Comparison of ENCODE assay signal across 2 cellular contexts in the genomic region with DNA sequence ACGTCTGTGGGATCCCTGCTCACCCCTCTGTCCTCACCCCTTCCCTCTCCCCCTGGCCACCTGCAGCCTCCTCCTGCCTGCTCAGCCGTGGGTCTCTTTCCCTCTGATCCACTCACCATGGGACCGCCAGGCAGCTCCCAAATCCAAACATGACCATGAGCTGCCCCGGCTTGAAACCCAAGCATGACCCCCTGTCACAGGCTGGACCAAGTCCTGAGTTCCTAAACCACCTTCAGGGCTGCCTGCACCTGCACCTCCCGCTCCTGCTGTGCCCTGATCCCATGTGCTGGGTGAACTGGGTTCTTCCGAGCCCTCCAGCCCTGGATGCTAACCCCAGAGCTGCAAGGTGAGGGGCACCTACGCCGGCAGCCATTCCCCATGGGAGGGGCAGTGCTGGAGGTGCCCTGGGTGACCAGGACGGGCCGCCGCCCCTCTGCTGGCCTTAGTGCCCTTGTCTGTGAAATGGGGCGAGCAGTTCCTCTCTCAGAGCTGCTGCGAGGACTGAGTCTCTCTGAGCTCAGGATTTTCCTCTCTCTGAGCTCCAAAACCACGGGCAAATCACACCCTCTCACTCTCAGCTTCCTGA.
TF ChIP-seq lines count a peak whose summit lies in the region.

No MANE protein-coding gene starts in this region.

TF ChIP-seq in HepG2, 621 proteins besides CTCF, POLR2A, EP300 and RAD21:
- no peak for TF ChIP-seq MZF1 (CRISPR knock-in tag; IDR thresholded peaks at IDR 0.05; ENCODE audit: borderline replicate concordance)
- peak; percentile 59; the same call in 1 of the 2 replicates for TF ChIP-seq ZNF629 (CRISPR knock-in tag; conservative IDR thresholded peaks at IDR 0.05)
- no peak for TF ChIP-seq KMT2B (CRISPR knock-in tag; IDR thresholded peaks at IDR 0.05)
- TF ChIP-seq, protein P1, sequence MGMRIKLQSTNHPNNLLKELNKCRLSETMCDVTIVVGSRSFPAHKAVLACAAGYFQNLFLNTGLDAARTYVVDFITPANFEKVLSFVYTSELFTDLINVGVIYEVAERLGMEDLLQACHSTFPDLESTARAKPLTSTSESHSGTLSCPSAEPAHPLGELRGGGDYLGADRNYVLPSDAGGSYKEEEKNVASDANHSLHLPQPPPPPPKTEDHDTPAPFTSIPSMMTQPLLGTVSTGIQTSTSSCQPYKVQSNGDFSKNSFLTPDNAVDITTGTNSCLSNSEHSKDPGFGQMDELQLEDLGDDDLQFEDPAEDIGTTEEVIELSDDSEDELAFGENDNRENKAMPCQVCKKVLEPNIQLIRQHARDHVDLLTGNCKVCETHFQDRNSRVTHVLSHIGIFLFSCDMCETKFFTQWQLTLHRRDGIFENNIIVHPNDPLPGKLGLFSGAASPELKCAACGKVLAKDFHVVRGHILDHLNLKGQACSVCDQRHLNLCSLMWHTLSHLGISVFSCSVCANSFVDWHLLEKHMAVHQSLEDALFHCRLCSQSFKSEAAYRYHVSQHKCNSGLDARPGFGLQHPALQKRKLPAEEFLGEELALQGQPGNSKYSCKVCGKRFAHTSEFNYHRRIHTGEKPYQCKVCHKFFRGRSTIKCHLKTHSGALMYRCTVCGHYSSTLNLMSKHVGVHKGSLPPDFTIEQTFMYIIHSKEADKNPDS (CRISPR knock-in tag; IDR thresholded peaks at IDR 0.05) = no peak

TF ChIP-seq in H1, 55 proteins besides CTCF, POLR2A, EP300 and RAD21:
- TF ChIP-seq TAF7 (optimal IDR thresholded peaks at IDR 0.05; ENCODE audit: borderline replicate concordance, low read depth, low read length) = no peak
- TF ChIP-seq CEBPB (IDR thresholded peaks at IDR 0.05; ENCODE audit: low read depth, low read length) = no peak
